Comparison of ENCODE assay signal across 8 cellular contexts in genomic region chr12:92080390-92081285, GRCh38.
DNase-seq lines count a peak whose midpoint lies in the region; ATAC-seq and TF ChIP-seq lines count a peak whose summit lies in the region.

No MANE protein-coding gene starts in this region.

- BruUV-seq in mammary epithelial cell (replicated peaks; lab: Mats Ljungman, UMichigan), result TSS peak; percentile 36

- dilution Hi-C loops in mammary epithelial cell (cut with HindIII; ENCODE audit: low sequenced_read_pairs), result no loop called here

- in situ Hi-C loops in mammary epithelial cell (cut with MboI; ENCODE audit: low sequenced_read_pairs in 2 of 2), result no loop called here

- H3K4me2 ChIP-seq in mammary epithelial cell (ENCODE audit: insufficient read depth, low read depth, low read length), result peak overlapping the region; percentile 68

- no peaks in the 10 kb centered on the region for H3K36me3 ChIP-seq in mammary epithelial cell (ENCODE audit: insufficient read depth, low read length)

- peaks cover 40% of the 10 kb centered on the region for H3K4me1 ChIP-seq in mammary epithelial cell (ENCODE audit: insufficient read depth, low read length)

- H3K9me3 ChIP-seq in mammary epithelial cell (replicated peaks; ENCODE audit: insufficient read depth, low read length), result no peaks in the 10 kb centered on the region

- no peaks in the 10 kb centered on the region for H3K27me3 ChIP-seq in mammary epithelial cell (ENCODE audit: insufficient read depth, low read length)

- H3K79me2 ChIP-seq in mammary epithelial cell (ENCODE audit: insufficient read depth, low read length), result no peaks in the 10 kb centered on the region

- WGBS in mammary epithelial cell (ENCODE audit: low coverage, missing lambda C conversion rate), result 32% methylated on average over 7 of the region's 7 CpGs

- intact Hi-C loops in mammary epithelial cell (cut with micrococcal nuclease), result loop anchor here (2.0 kb wide), 1 partner anchor 56 kb away; no protein-coding TSS in a partner anchor

- peak overlapping the region; percentile 58 for H2AFZ ChIP-seq in mammary epithelial cell (ENCODE audit: low read depth, low read length)

- DNase-seq in ELR (ENCODE audit: low read depth) (peak; percentile 97), H4 (ENCODE audit: low spot score) (peak; percentile 93), NAMALWA (ENCODE audit: low spot score) (peak; percentile 29), mammary epithelial cell (peak; percentile 92), renal cortical epithelial cell (ENCODE audit: low read depth) (peak; percentile 99), SKM-1 (lab: John Stamatoyannopoulos, UW; ENCODE audit: unreplicated experiment) (no peak)
- no peak for DNase-seq in stimulated activated CD4-positive, alpha-beta T cell treated with anti-CD3 and anti-CD28 coated beads, Interleukin-2, amount 100 ng/mL, for 48 hours

- no peak for ATAC-seq in GM18870 (IDR thresholded peaks at IDR 0.05; ENCODE audit: unreplicated experiment)

- no peaks in the 10 kb centered on the region for H4K20me1 ChIP-seq in mammary epithelial cell (ENCODE audit: insufficient read depth, low read length)

- peak overlapping the region; percentile 91 for H3K27ac ChIP-seq in mammary epithelial cell (ENCODE audit: insufficient read depth, low read depth, low read length)

- H3K4me3 ChIP-seq in mammary epithelial cell (replicated peaks in 1 of 3; ENCODE audit: insufficient read depth in 1 of 3, low read depth in 2 of 3, low read length in 3 of 3), result peak overlapping the region in 1 of 3 experiments; percentile 24

- CTCF ChIA-PET in mammary epithelial cell (lab: Charles Lee; ENCODE audit: low non-redundant PET), result no interaction called here

- peak overlapping the region; percentile 54 for H3K9ac ChIP-seq in mammary epithelial cell (ENCODE audit: insufficient read depth, low read length)

- TF ChIP-seq CTCF in mammary epithelial cell (conservative IDR thresholded peaks at IDR 0.05 in 1 of 2, IDR thresholded peaks at IDR 0.05 in 1 of 2; ENCODE audit: extremely low read depth in 1 of 2, insufficient read depth in 1 of 2, low read depth in 1 of 2, low read length in 2 of 2), result no peak

Comparison
In these comparisons a context has a peak if more than half of its experiments do, and no peak if none do; other contexts are left out.
1. DNase-seq: peak in ELR (single experiment), H4 (single experiment), NAMALWA (single experiment), mammary epithelial cell (single experiment) and renal cortical epithelial cell (single experiment); none in SKM-1 (single experiment) and stimulated activated CD4-positive, alpha-beta T cell treated with anti-CD3 and anti-CD28 coated beads, Interleukin-2, amount 100 ng/mL, for 48 hours (0 of 2).